1 cellular context compared by ENCODE assay signal in genomic region chr12:50764861-50765324, GRCh38.
TF ChIP-seq lines count a peak whose summit lies in the region.

No MANE protein-coding gene starts in this region.

TF ChIP-seq in K562, 482 proteins besides CTCF, POLR2A, EP300 and RAD21 (continued from another document and continues in another):
- TF ChIP-seq, protein P1, sequence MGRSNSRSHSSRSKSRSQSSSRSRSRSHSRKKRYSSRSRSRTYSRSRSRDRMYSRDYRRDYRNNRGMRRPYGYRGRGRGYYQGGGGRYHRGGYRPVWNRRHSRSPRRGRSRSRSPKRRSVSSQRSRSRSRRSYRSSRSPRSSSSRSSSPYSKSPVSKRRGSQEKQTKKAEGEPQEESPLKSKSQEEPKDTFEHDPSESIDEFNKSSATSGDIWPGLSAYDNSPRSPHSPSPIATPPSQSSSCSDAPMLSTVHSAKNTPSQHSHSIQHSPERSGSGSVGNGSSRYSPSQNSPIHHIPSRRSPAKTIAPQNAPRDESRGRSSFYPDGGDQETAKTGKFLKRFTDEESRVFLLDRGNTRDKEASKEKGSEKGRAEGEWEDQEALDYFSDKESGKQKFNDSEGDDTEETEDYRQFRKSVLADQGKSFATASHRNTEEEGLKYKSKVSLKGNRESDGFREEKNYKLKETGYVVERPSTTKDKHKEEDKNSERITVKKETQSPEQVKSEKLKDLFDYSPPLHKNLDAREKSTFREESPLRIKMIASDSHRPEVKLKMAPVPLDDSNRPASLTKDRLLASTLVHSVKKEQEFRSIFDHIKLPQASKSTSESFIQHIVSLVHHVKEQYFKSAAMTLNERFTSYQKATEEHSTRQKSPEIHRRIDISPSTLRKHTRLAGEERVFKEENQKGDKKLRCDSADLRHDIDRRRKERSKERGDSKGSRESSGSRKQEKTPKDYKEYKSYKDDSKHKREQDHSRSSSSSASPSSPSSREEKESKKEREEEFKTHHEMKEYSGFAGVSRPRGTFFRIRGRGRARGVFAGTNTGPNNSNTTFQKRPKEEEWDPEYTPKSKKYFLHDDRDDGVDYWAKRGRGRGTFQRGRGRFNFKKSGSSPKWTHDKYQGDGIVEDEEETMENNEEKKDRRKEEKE (IDR thresholded peaks at IDR 0.05; ENCODE audit: borderline replicate concordance in 1 of 2, control insufficient read depth in 1 of 2, low read depth in 2 of 2, low read length in 1 of 2) = no peak
- TF ChIP-seq SMARCC2 (IDR thresholded peaks at IDR 0.05; ENCODE audit: low read depth) (no peak), CEBPG (CRISPR knock-in tag; IDR thresholded peaks at IDR 0.05) (peak; percentile 44; the same call in 1 of the 2 replicates), CEBPG (tag; conservative IDR thresholded peaks at IDR 0.05 in 1 of 2, IDR thresholded peaks at IDR 0.05 in 1 of 2) (peak; percentile 52 to 73; a peak in 3 of 4 replicates), MGA (IDR thresholded peaks at IDR 0.05) (no peak), NFIC (IDR thresholded peaks at IDR 0.05) (no peak), ZNF23 (CRISPR knock-in tag; IDR thresholded peaks at IDR 0.05) (no peak), FOXJ3 (CRISPR knock-in tag; IDR thresholded peaks at IDR 0.05) (no peak), SNIP1 (IDR thresholded peaks at IDR 0.05; ENCODE audit: low read depth) (no peak), ZFP36 (IDR thresholded peaks at IDR 0.05; ENCODE audit: low read depth, low read length, partially characterized antibody) (no peak), ZNF668 (CRISPR knock-in tag; IDR thresholded peaks at IDR 0.05) (no peak), ETS1 (conservative IDR thresholded peaks at IDR 0.05; ENCODE audit: control insufficient read depth, low read depth, low read length) (no peak), TEAD4 (IDR thresholded peaks at IDR 0.05; ENCODE audit: low read length) (no peak), TEAD4 (CRISPR knock-in tag; IDR thresholded peaks at IDR 0.05; ENCODE audit: borderline replicate concordance) (no peak), ZNF57 (CRISPR knock-in tag; IDR thresholded peaks at IDR 0.05) (no peak), ZNF584 (CRISPR knock-in tag; IDR thresholded peaks at IDR 0.05; ENCODE audit: low read depth) (no peak), SMC3 (conservative IDR thresholded peaks at IDR 0.05; ENCODE audit: insufficient read depth, low read depth, low read length) (no peak), GTF2B (IDR thresholded peaks at IDR 0.05; ENCODE audit: extremely low read depth, insufficient read length) (no peak), PHTF2 (CRISPR knock-in tag; IDR thresholded peaks at IDR 0.05) (no peak), RBM39 (optimal IDR thresholded peaks at IDR 0.05; ENCODE audit: low read depth, low read length) (peak; percentile 55), RERE (CRISPR knock-in tag; IDR thresholded peaks at IDR 0.05; ENCODE audit: borderline replicate concordance) (no peak), WHSC1 (IDR thresholded peaks at IDR 0.05; ENCODE audit: low read length) (no peak), CEBPB (tag; IDR thresholded peaks at IDR 0.05) (peak; percentile 70), KDM5B (IDR thresholded peaks at IDR 0.05; ENCODE audit: insufficient replicate concordance, low read depth, low read length) (peak; percentile 3), ZBTB8A (IDR thresholded peaks at IDR 0.05; ENCODE audit: partially characterized antibody) (no peak), CBFA2T3 (IDR thresholded peaks at IDR 0.05) (no peak), NCOA6 (IDR thresholded peaks at IDR 0.05) (0 out of 2 replicates have a peak, but pooled peaks have one; percentile 11), SP2 (IDR thresholded peaks at IDR 0.05; ENCODE audit: extremely low read depth, low read depth, low read length, poor library complexity, severe bottlenecking) (no peak), ILK (tag; IDR thresholded peaks at IDR 0.05; ENCODE audit: borderline replicate concordance, low read depth) (no peak), POLR2B (IDR thresholded peaks at IDR 0.05; ENCODE audit: low read depth, partially characterized antibody) (no peak), TBL1XR1 (IDR thresholded peaks at IDR 0.05; ENCODE audit: low read length in 2 of 2) (no peak), HDGF (IDR thresholded peaks at IDR 0.05) (no peak), HMG20A (CRISPR knock-in tag; conservative IDR thresholded peaks at IDR 0.05) (no peak), ZC3H4 (CRISPR knock-in tag; IDR thresholded peaks at IDR 0.05; ENCODE audit: borderline replicate concordance) (0 out of 2 replicates have a peak, but pooled peaks have one; percentile 25), PML (IDR thresholded peaks at IDR 0.05; ENCODE audit: low read length) (no peak), EHMT2 (IDR thresholded peaks at IDR 0.05) (no peak)
- TF ChIP-seq, protein P2, sequence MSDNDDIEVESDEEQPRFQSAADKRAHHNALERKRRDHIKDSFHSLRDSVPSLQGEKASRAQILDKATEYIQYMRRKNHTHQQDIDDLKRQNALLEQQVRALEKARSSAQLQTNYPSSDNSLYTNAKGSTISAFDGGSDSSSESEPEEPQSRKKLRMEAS (CRISPR knock-in tag; IDR thresholded peaks at IDR 0.05) = no peak
